In genomic region chr13:37736040-37736439, GRCh38 we compare ENCODE assay signal across 22 cellular contexts.
DNase-seq lines count a peak whose midpoint lies in the region; ATAC-seq, FAIRE-seq and TF ChIP-seq lines count a peak whose summit lies in the region.
"Had no signal": no experiment of that assay in that cellular context is flagged by ENCODE, and none has a peak within 500 bp of the region (broad histone marks: within the 10 kb centered on the region; RNA-seq: fewer than 3 reads in every experiment).

No MANE protein-coding gene starts in this region.

- CTCF ChIA-PET in WTC11 (lab: Charles Lee), result no interaction called here
- CTCF ChIA-PET in endothelial cell of umbilical vein (lab: Charles Lee), result interaction anchor here (1.0 to 1.2 kb wide), 2 partner anchors 10 to 19 kb away, joined by 3 read pairs; no protein-coding TSS in a partner anchor

- H3K9me3 Mint-ChIP-seq in WTC11, result no peaks in the 10 kb centered on the region
- no peaks in the 10 kb centered on the region for H3K9me3 Mint-ChIP-seq in neural progenitor cell

- no peak for FAIRE-seq in endothelial cell of umbilical vein (lab: Jason Lieb, UNC)
- FAIRE-seq: GM12878, HTR-8/SVneo, RCC 7860 had no signal

- H3K4me2 ChIP-seq in endothelial cell of umbilical vein (ENCODE audit: insufficient read depth, low read length), result no peak overlapping the region
- H3K4me2 ChIP-seq in neural progenitor cell, result peak overlapping the region; percentile 59
- H3K4me2 ChIP-seq: BLaER1 treated with 17β-estradiol and CSF1 and Interleukin-3, amounts not matched to agents 10 nM and 100 nM had no signal

- no peak overlapping the region for H3K4me3 Mint-ChIP-seq in WTC11
- peak overlapping the region; percentile 63 for H3K4me3 Mint-ChIP-seq in neural progenitor cell
- H3K4me3 Mint-ChIP-seq: CD4-positive, alpha-beta memory T cell had no signal

- H3K4me1 ChIP-seq in endothelial cell of umbilical vein (ENCODE audit: control insufficient read depth, extremely low read depth, insufficient read depth, low read length) (no peaks in the 10 kb centered on the region), neural progenitor cell (peaks cover 31% of the 10 kb centered on the region)
- H3K4me1 ChIP-seq: BLaER1 treated with 17β-estradiol and CSF1 and Interleukin-3, amounts not matched to agents 10 nM and 100 nM; Caco-2 had no signal

- H3K27ac ChIP-seq in endothelial cell of umbilical vein (ENCODE audit: insufficient read depth, low read depth, low read length) (no peak overlapping the region), neural progenitor cell (peak overlapping the region; percentile 72)
- H3K27ac ChIP-seq: 22Rv1; BLaER1 treated with 17β-estradiol and CSF1 and Interleukin-3, amounts not matched to agents 10 nM and 100 nM; SJCRH30 had no signal

- peak overlapping the region; percentile 37 for H2AFZ ChIP-seq in endothelial cell of umbilical vein (ENCODE audit: low read depth, low read length)
- no peak overlapping the region for H2AFZ ChIP-seq in neural progenitor cell (replicated peaks)

- H4K20me1 ChIP-seq in endothelial cell of umbilical vein (replicated peaks; ENCODE audit: control insufficient read depth, extremely low read depth, insufficient read depth, low read length), result no peaks in the 10 kb centered on the region
- H4K20me1 ChIP-seq in neural progenitor cell (ENCODE audit: low read depth), result no peaks in the 10 kb centered on the region
- H4K20me1 ChIP-seq: BLaER1 treated with 17β-estradiol and CSF1 and Interleukin-3, amounts not matched to agents 10 nM and 100 nM had no signal

- no peak overlapping the region for H3K4me3 ChIP-seq in endothelial cell of umbilical vein (replicated peaks in 1 of 3; ENCODE audit: insufficient read depth in 1 of 3, low read depth in 1 of 3, low read length in 3 of 3)
- no peak overlapping the region for H3K4me3 ChIP-seq in neural progenitor cell
- H3K4me3 ChIP-seq: BLaER1 treated with 17β-estradiol and CSF1 and Interleukin-3, amounts not matched to agents 10 nM and 100 nM; GM12878; SJCRH30 had no signal

- H3K9me1 ChIP-seq in endothelial cell of umbilical vein (replicated peaks; ENCODE audit: control insufficient read depth, extremely low read depth, insufficient read depth, low read length), result no peaks in the 10 kb centered on the region

- H3K36me3 ChIP-seq in endothelial cell of umbilical vein (ENCODE audit: control insufficient read depth in 2 of 2, extremely low read depth in 1 of 2, insufficient read depth in 2 of 2, low read length in 2 of 2), result no peaks in the 10 kb centered on the region
- H3K36me3 ChIP-seq in neural progenitor cell, result no peaks in the 10 kb centered on the region
- H3K36me3 ChIP-seq: BLaER1 treated with 17β-estradiol and CSF1 and Interleukin-3, amounts not matched to agents 10 nM and 100 nM; SJCRH30 had no signal

- no peak for TF ChIP-seq POLR2A in endothelial cell of umbilical vein (IDR thresholded peaks at IDR 0.05; ENCODE audit: low read depth, low read length)

- peaks cover 9% of the 10 kb centered on the region for H3F3A ChIP-seq in neural progenitor cell (ENCODE audit: low read depth)

- POLR2A ChIA-PET in WTC11 (lab: Charles Lee) (no interaction called here), endothelial cell of umbilical vein (lab: Charles Lee) (no interaction called here)

- dilution Hi-C loops in endothelial cell of umbilical vein (cut with MboI; ENCODE audit: extremely low pct_ligation_motif_present, low sequenced_read_pairs), result no loop called here

- no peak overlapping the region; the same call in 1 of the 2 replicates for H3K27ac Mint-ChIP-seq in WTC11
- H3K27ac Mint-ChIP-seq in neural progenitor cell, result peak overlapping the region; percentile 99
- H3K27ac Mint-ChIP-seq: CD4-positive, alpha-beta memory T cell had no signal

- H3K9me3 ChIP-seq in endothelial cell of umbilical vein (replicated peaks; ENCODE audit: control insufficient read depth, insufficient read depth, low read length) (no peaks in the 10 kb centered on the region), neural progenitor cell (ENCODE audit: low read depth) (no peaks in the 10 kb centered on the region)
- H3K9me3 ChIP-seq: BLaER1 treated with 17β-estradiol and CSF1 and Interleukin-3, amounts not matched to agents 10 nM and 100 nM; Caco-2; SJCRH30 had no signal

- no peaks in the 10 kb centered on the region for H3K79me2 ChIP-seq in endothelial cell of umbilical vein (ENCODE audit: control insufficient read depth, insufficient read depth, low read length)
- peaks cover 22% of the 10 kb centered on the region for H3K79me2 ChIP-seq in neural progenitor cell (ENCODE audit: low read depth)

- ATAC-seq in WTC11, result peak; percentile 48
- no peak for ATAC-seq in HG03175 (IDR thresholded peaks at IDR 0.05; ENCODE audit: unreplicated experiment)
- no peak for ATAC-seq in GM19397 (IDR thresholded peaks at IDR 0.05; ENCODE audit: unreplicated experiment)
- ATAC-seq: GM12878 had no signal

- TF ChIP-seq CTCF in WTC11 (IDR thresholded peaks at IDR 0.05) (no peak), endothelial cell of umbilical vein (IDR thresholded peaks at IDR 0.05; ENCODE audit: extremely low read depth in 1 of 2, insufficient read depth in 1 of 2, low read depth in 1 of 2, low read length in 2 of 2) (no peak), neural progenitor cell (IDR thresholded peaks at IDR 0.05) (no peak)

- H3K27me3 Mint-ChIP-seq in WTC11 (ENCODE audit: low read depth) (no peaks in the 10 kb centered on the region), neural progenitor cell (ENCODE audit: insufficient read depth, low read depth) (no peaks in the 10 kb centered on the region)
- H3K27me3 Mint-ChIP-seq: CD4-positive, alpha-beta memory T cell had no signal

- intact Hi-C loops in endothelial cell of umbilical vein (cut with micrococcal nuclease), result no loop called here

- H3K27me3 ChIP-seq in endothelial cell of umbilical vein (ENCODE audit: control insufficient read depth in 2 of 2, insufficient read depth in 2 of 2, low read length in 2 of 2), result no peaks in the 10 kb centered on the region
- H3K27me3 ChIP-seq in neural progenitor cell, result no peaks in the 10 kb centered on the region
- H3K27me3 ChIP-seq: BLaER1 treated with 17β-estradiol and CSF1 and Interleukin-3, amounts not matched to agents 10 nM and 100 nM; SJCRH30 had no signal

- H3K9ac ChIP-seq in endothelial cell of umbilical vein (replicated peaks; ENCODE audit: extremely low read depth, insufficient read depth, low read length), result no peak overlapping the region
- no peak overlapping the region for H3K9ac ChIP-seq in neural progenitor cell
- H3K9ac ChIP-seq: BLaER1 treated with 17β-estradiol and CSF1 and Interleukin-3, amounts not matched to agents 10 nM and 100 nM had no signal

- no TSS peak for BruUV-seq in endothelial cell of umbilical vein (replicated peaks; lab: Mats Ljungman, UMichigan)

- H3K4me1 Mint-ChIP-seq in WTC11 (peaks cover 7% of the 10 kb centered on the region), neural progenitor cell (peaks cover 62% of the 10 kb centered on the region)
- H3K4me1 Mint-ChIP-seq: CD4-positive, alpha-beta memory T cell had no signal

- peak in 2 of 3 experiments; percentile 0 to 32 for DNase-seq in NCI-H1417 (lab: John Stamatoyannopoulos, UW)
- no peak for DNase-seq in NCI-H1417 treated with DMSO at 0.1 percent for 48 hours (lab: John Stamatoyannopoulos, UW)
- DNase-seq in WTC11 (ENCODE audit: low spot score), result no peak
- DNase-seq in endothelial cell of umbilical vein (ENCODE audit: low read depth, low spot score), result no peak
- DNase-seq in neural progenitor cell (ENCODE audit: low spot score), result peak; percentile 66
- no peak for DNase-seq in NK-92 treated with Interleukin-12 subunit alpha and Interleukin-12 subunit beta, amount 100 ng/mL, for 24 hours (lab: John Stamatoyannopoulos, UW)
- DNase-seq: ACHN; Caco-2; CD4-positive, alpha-beta memory T cell; DND-41; KG1; NCI-H1092 treated with DMSO at 0.1 percent for 48 hours; NCI-H2081 treated with DMSO at 0.1 percent for 48 hours; NCI-H748 treated with DMSO at 0.1 percent for 48 hours; SJCRH30 had no signal

- H3K36me3 Mint-ChIP-seq in WTC11, result no peaks in the 10 kb centered on the region
- peaks cover 19% of the 10 kb centered on the region for H3K36me3 Mint-ChIP-seq in neural progenitor cell
- H3K36me3 Mint-ChIP-seq: CD4-positive, alpha-beta memory T cell had no signal

TF ChIP-seq in WTC11, 78 proteins besides CTCF, POLR2A, EP300 and RAD21 (continues in another document):
- TF ChIP-seq JAZF1 (CRISPR knock-in tag; IDR thresholded peaks at IDR 0.05) (no peak), RORB (CRISPR knock-in tag; IDR thresholded peaks at IDR 0.05) (no peak), ZNF263 (CRISPR knock-in tag; IDR thresholded peaks at IDR 0.05; ENCODE audit: low read depth) (no peak), ZNF138 (CRISPR knock-in tag; conservative IDR thresholded peaks at IDR 0.05) (no peak), HMGXB4 (CRISPR knock-in tag; IDR thresholded peaks at IDR 0.05) (no peak)

TF ChIP-seq in endothelial cell of umbilical vein, 7 proteins besides CTCF, POLR2A, EP300 and RAD21:
- TF ChIP-seq EZH2 (IDR thresholded peaks at IDR 0.05; ENCODE audit: borderline replicate concordance, low read depth, low read length, severe bottlenecking) (no peak), FOS (IDR thresholded peaks at IDR 0.05; ENCODE audit: borderline replicate concordance, insufficient read depth, low read length) (no peak), MYC (IDR thresholded peaks at IDR 0.05; ENCODE audit: low read depth, low read length) (no peak), GATA2 (IDR thresholded peaks at IDR 0.05; ENCODE audit: insufficient read depth, insufficient read length, low read depth, low read length) (no peak), MAX (IDR thresholded peaks at IDR 0.05; ENCODE audit: insufficient read depth, insufficient read length) (no peak)

Comparison
In these comparisons a context has a peak if more than half of its experiments do, and no peak if none do; other contexts are left out.
1. DNase-seq: peak in NCI-H1417 (2 of 3) and neural progenitor cell (single experiment); none in NCI-H1417 treated with DMSO at 0.1 percent for 48 hours (single experiment), WTC11 (single experiment), endothelial cell of umbilical vein (single experiment) and NK-92 treated with Interleukin-12 subunit alpha and Interleukin-12 subunit beta, amount 100 ng/mL, for 24 hours (single experiment).